8 cellular contexts compared by ENCODE assay signal in the genomic region with DNA sequence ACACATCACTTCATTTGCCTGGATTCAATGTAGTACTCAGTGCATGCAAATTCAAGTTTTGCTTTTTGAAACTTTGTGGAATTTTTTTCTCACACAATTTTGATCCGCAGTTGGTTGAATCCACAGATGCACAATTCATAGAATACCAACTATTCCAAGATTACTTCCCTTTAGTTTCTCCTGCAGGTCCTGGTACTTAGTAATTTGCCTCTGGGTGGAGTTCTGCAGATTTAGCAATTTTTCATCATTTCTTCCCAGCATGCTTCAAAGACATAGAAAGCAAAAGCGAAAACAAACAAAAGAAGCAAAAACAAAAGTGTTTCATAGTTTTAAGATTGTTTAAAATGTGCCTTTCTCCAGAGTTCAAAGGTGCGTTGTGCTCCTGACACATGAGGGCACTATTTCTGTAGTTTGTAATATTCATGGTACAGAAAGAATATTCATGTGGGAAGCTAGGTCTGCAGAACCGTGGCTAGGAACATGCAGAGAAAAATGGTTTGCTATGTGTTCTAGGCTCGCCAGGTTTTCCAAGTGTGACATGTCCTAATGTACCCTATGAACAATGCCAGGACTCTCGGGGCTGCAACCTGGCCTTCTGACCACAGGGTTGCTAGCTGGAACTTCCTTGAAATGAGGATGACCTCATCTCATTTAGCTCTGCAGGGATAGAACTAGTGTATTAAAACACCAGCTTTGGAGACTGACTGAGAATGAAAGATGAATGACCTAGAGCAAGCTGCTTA. TPM values are rescaled to one million over a fixed set of nuclear protein-coding genes. Genes with fewer than 3 reads are reported as not detected.
DNase-seq lines count a peak whose midpoint lies in the region; ATAC-seq and TF ChIP-seq lines count a peak whose summit lies in the region.

No MANE protein-coding gene starts in this region.

- peaks cover 35% of the 10 kb centered on the region for H3K4me1 Mint-ChIP-seq in activated naive CD8-positive, alpha-beta T cell treated with anti-CD3 and anti-CD28 coated beads for 36 hours

- intact Hi-C loops in left ventricle myocardium superior (cut with micrococcal nuclease), result loop anchor here (2.0 kb wide), 1 partner anchor 89 kb away; no protein-coding TSS in a partner anchor

- H3K4me3 ChIP-seq in AG09309 (ENCODE audit: control insufficient read depth, low read depth, low read length), result no peak overlapping the region

- no peaks in the 10 kb centered on the region for H3K36me3 Mint-ChIP-seq in activated naive CD8-positive, alpha-beta T cell treated with anti-CD3 and anti-CD28 coated beads for 36 hours

- peak overlapping the region; percentile 67 for H3K4me3 Mint-ChIP-seq in activated naive CD8-positive, alpha-beta T cell treated with anti-CD3 and anti-CD28 coated beads for 36 hours

- in situ Hi-C loops in GM13976 (cut with MboI; ENCODE audit: low sequenced_read_pairs, unreplicated experiment), result no loop called here

- no peaks in the 10 kb centered on the region for H3K9me3 Mint-ChIP-seq in activated naive CD8-positive, alpha-beta T cell treated with anti-CD3 and anti-CD28 coated beads for 36 hours

- peak; percentile 57 for TF ChIP-seq CTCF in AG09309 (IDR thresholded peaks at IDR 0.05; ENCODE audit: control insufficient read depth, insufficient read depth, low read depth, low read length, missing control alignments)
- TF ChIP-seq CTCF in GM13976 (IDR thresholded peaks at IDR 0.05; ENCODE audit: borderline replicate concordance, control extremely low read depth, extremely low read depth, insufficient read depth, missing control alignments), result peak; percentile 66

- H3K27me3 Mint-ChIP-seq in activated naive CD8-positive, alpha-beta T cell treated with anti-CD3 and anti-CD28 coated beads for 36 hours, result no peaks in the 10 kb centered on the region

- peak overlapping the region; percentile 92 for H3K27ac Mint-ChIP-seq in activated naive CD8-positive, alpha-beta T cell treated with anti-CD3 and anti-CD28 coated beads for 36 hours

- ATAC-seq in HG02884 (IDR thresholded peaks at IDR 0.05; ENCODE audit: unreplicated experiment), result peak; percentile 67
- peak; percentile 86 for ATAC-seq in left ventricle myocardium superior

- DNase-seq in AG09309 (ENCODE audit: low read depth), result peak; percentile 5
- DNase-seq in GM13976 (ENCODE audit: low spot score), result peak; percentile 67
- DNase-seq in NCI-H526 treated with DMSO at 0.1 percent for 48 hours (lab: John Stamatoyannopoulos, UW), result peak; percentile 45
- DNase-seq in activated naive CD8-positive, alpha-beta T cell treated with anti-CD3 and anti-CD28 coated beads for 36 hours, result peak; percentile 29
- peak; percentile 34 for DNase-seq in left ventricle myocardium superior
- DNase-seq in stimulated activated CD4-positive, alpha-beta T cell treated with anti-CD3 and anti-CD28 coated beads, Interleukin-1b, Interleukin-23, amount 100 ng/mL, for 48 hours, result peak; percentile 33
- no peak for DNase-seq in middle frontal gyrus (ENCODE audit: extremely low spot score, low spot score)

RNA-seq across cellular contexts. Expression of a gene that starts 30.0 kb away (rescaled TPM):
- 10 to 100 TPM; 56.4 to 58.2 TPM for total RNA-seq in activated naive CD8-positive, alpha-beta T cell treated with anti-CD3 and anti-CD28 coated beads for 36 hours
- total RNA-seq in left ventricle myocardium superior, result 45.3 TPM

RNA-seq across cellular contexts. Expression of a gene that starts 46.4 kb away (rescaled TPM):
- total RNA-seq in activated naive CD8-positive, alpha-beta T cell treated with anti-CD3 and anti-CD28 coated beads for 36 hours, result 10 to 100 TPM; 11.2 to 11.3 TPM
- 75.1 TPM for total RNA-seq in left ventricle myocardium superior
